In genomic region chr19:13162749-13163608, GRCh38 we compare ENCODE assay signal across 9 cellular contexts. TPM values are rescaled to one million over a fixed set of nuclear protein-coding genes. Genes with fewer than 3 reads are reported as not detected.
A peak's percentile ranks its signal among the peaks of the same experiment; 100 is the strongest.
DNase-seq lines count a peak whose midpoint lies in the region; ATAC-seq, FAIRE-seq and TF ChIP-seq lines count a peak whose summit lies in the region.
"Had no signal": no experiment of that assay in that cellular context is flagged by ENCODE, and none has a peak within 500 bp of the region (broad histone marks: within the 10 kb centered on the region; RNA-seq: fewer than 3 reads in every experiment).

No MANE protein-coding gene starts in this region.

- H3K9me3 Mint-ChIP-seq in CD8-positive, alpha-beta memory T cell, result no peaks in the 10 kb centered on the region
- H3K9me3 Mint-ChIP-seq in GM23338, result peaks cover 3% of the 10 kb centered on the region; the same call in 1 of the 3 replicates

- no peak overlapping the region for H2AFZ ChIP-seq in GM23338

- peak overlapping the region; percentile 94 to 99 (median 97) for H3K27ac Mint-ChIP-seq in CD8-positive, alpha-beta memory T cell
- H3K27ac Mint-ChIP-seq in GM23338, result peak overlapping the region; percentile 99
- peak overlapping the region; percentile 97 for H3K27ac Mint-ChIP-seq in T-helper 17 cell

- intact Hi-C loops in psoas muscle (cut with DNase I), result loop anchor here in 1 of 2 donors (5.0 kb wide), 1 partner anchor 99 kb away; no protein-coding TSS in a partner anchor

- no peaks in the 10 kb centered on the region for H3K36me3 ChIP-seq in CD8-positive, alpha-beta memory T cell (ENCODE audit: insufficient read depth, low read length)
- H3K36me3 ChIP-seq in GM23338 (ENCODE audit: insufficient read depth), result no peaks in the 10 kb centered on the region
- H3K36me3 ChIP-seq in right atrium auricular region, result no peaks in the 10 kb centered on the region
- no peaks in the 10 kb centered on the region for H3K36me3 ChIP-seq in psoas muscle (ENCODE audit: insufficient read depth in 1 of 2, low read depth in 1 of 2)

- H3K9me2 ChIP-seq in GM23338 (ENCODE audit: insufficient read depth), result no peaks in the 10 kb centered on the region

- H3K79me2 ChIP-seq in GM23338 (replicated peaks; ENCODE audit: insufficient read depth), result peaks cover 14% of the 10 kb centered on the region

- H3K27me3 Mint-ChIP-seq in CD8-positive, alpha-beta memory T cell, result peaks cover 0 to 6% of the 10 kb centered on the region in 2 donors
- peaks cover 18% of the 10 kb centered on the region for H3K27me3 Mint-ChIP-seq in GM23338 (ENCODE audit: insufficient read depth, low read depth, poor library complexity)
- H3K27me3 Mint-ChIP-seq in T-helper 17 cell, result no peaks in the 10 kb centered on the region

- ATAC-seq in GM23338 (peak; percentile 48), T-helper 17 cell (peak; percentile 65), psoas muscle (peak; percentile 93 to 94 (median 94))

- 3 to 4% (median 3%) methylated on average over 51 to 57 of the region's 57 CpGs for WGBS in psoas muscle, 3 donors

- CTCF ChIA-PET in CD8-positive, alpha-beta memory T cell (lab: Charles Lee), result interaction anchor here (1.1 to 8.4 kb wide), 7 partner anchors 7 to 32 kb away, joined by 3 to 73 read pairs (median 11); partner anchors contain the start of genes IER2 and STX10

- no peak for TF ChIP-seq CTCF in GM23338 (conservative IDR thresholded peaks at IDR 0.05; ENCODE audit: low read depth in 2 of 2)
- no peak for TF ChIP-seq CTCF in right atrium auricular region (IDR thresholded peaks at IDR 0.05)
- TF ChIP-seq CTCF in psoas muscle (IDR thresholded peaks at IDR 0.05), result no peak

- POLR2A ChIA-PET in CD8-positive, alpha-beta memory T cell (lab: Charles Lee), result interaction anchor here (0.5 to 9.0 kb wide), 10 partner anchors 7 to 481 kb away, joined by 3 to 129 read pairs (median 4); partner anchors contain the start of gene NACC1

- no peaks in the 10 kb centered on the region for H3K9me3 ChIP-seq in CD8-positive, alpha-beta memory T cell (ENCODE audit: low read length)
- H3K9me3 ChIP-seq in T-helper 17 cell (ENCODE audit: control insufficient read depth, low read length, poor library complexity, severe bottlenecking), result no peaks in the 10 kb centered on the region
- H3K9me3 ChIP-seq in right atrium auricular region, result no peaks in the 10 kb centered on the region
- H3K9me3 ChIP-seq in psoas muscle, result no peaks in the 10 kb centered on the region

- H3K4me2 ChIP-seq in GM23338, result peak overlapping the region; percentile 85

- H3K27me3 ChIP-seq in CD8-positive, alpha-beta memory T cell (ENCODE audit: insufficient read depth, low read length, poor library complexity, severe bottlenecking), result no peaks in the 10 kb centered on the region
- no peaks in the 10 kb centered on the region for H3K27me3 ChIP-seq in GM23338 (ENCODE audit: insufficient read depth)
- no peaks in the 10 kb centered on the region for H3K27me3 ChIP-seq in right atrium auricular region
- no peaks in the 10 kb centered on the region for H3K27me3 ChIP-seq in psoas muscle (ENCODE audit: insufficient read depth in 3 of 3, low read length in 2 of 3)

- peak overlapping the region; percentile 92 for H3K27ac ChIP-seq in CD8-positive, alpha-beta memory T cell (ENCODE audit: low read depth, low read length)
- peak overlapping the region; percentile 100 for H3K27ac ChIP-seq in GM23338 (ENCODE audit: low read depth)
- peak overlapping the region; percentile 91 to 93 for H3K27ac ChIP-seq in right atrium auricular region
- H3K27ac ChIP-seq in psoas muscle, result peak overlapping the region; percentile 81

- H4K20me1 ChIP-seq in GM23338 (replicated peaks; ENCODE audit: insufficient read depth), result no peaks in the 10 kb centered on the region; the same call in 1 of the 2 replicates

- peaks cover 32% of the 10 kb centered on the region for H3F3A ChIP-seq in GM23338 (replicated peaks; ENCODE audit: low read depth)

- peaks cover 85% of the 10 kb centered on the region for H3K4me1 ChIP-seq in CD8-positive, alpha-beta memory T cell (ENCODE audit: insufficient read depth, low read length)
- H3K4me1 ChIP-seq in GM23338 (ENCODE audit: insufficient read depth) (peaks cover 57% of the 10 kb centered on the region), right atrium auricular region (peaks cover 0 to 53% of the 10 kb centered on the region in 2 donors), psoas muscle (peaks cover 23% of the 10 kb centered on the region)

- H3K4me3 Mint-ChIP-seq in CD8-positive, alpha-beta memory T cell, result peak overlapping the region; percentile 85 to 91 (median 89)
- peak overlapping the region; percentile 75 for H3K4me3 Mint-ChIP-seq in GM23338
- H3K4me3 Mint-ChIP-seq in T-helper 17 cell, result peak overlapping the region; percentile 86

- peak overlapping the region; percentile 82 for H3K4me3 ChIP-seq in CD8-positive, alpha-beta memory T cell (ENCODE audit: low read length)
- H3K4me3 ChIP-seq in GM23338 (peak overlapping the region; percentile 61), right atrium auricular region (peak overlapping the region; percentile 38 to 47), psoas muscle (peak overlapping the region; percentile 61)

- DNase-seq in CD8-positive, alpha-beta memory T cell, result peak; percentile 74 to 87 (median 79)
- DNase-seq in GM23338 (ENCODE audit: low spot score), result peak; percentile 98
- peak; percentile 98 for DNase-seq in NCI-H146 (lab: John Stamatoyannopoulos, UW)
- peak; percentile 52 to 83 (median 79) for DNase-seq in T-helper 17 cell
- peak in 55 of 56 donors; percentile 41 to 97 (median 84) for DNase-seq in amygdala (lab: John Stamatoyannopoulos, UW)
- DNase-seq in right atrium auricular region (ENCODE audit: low spot score), result peak; percentile 99
- peak; percentile 97 to 98 for DNase-seq in psoas muscle
- DNase-seq in urothelium cell line (ENCODE audit: low spot score), result peak; percentile 80

- peaks cover 0 to 2% (median 2%) of the 10 kb centered on the region in 3 donors for H3K36me3 Mint-ChIP-seq in CD8-positive, alpha-beta memory T cell
- H3K36me3 Mint-ChIP-seq in GM23338 (ENCODE audit: low read depth) (peaks cover 3% of the 10 kb centered on the region; the same call in 1 of the 3 replicates), T-helper 17 cell (ENCODE audit: low read depth) (no peaks in the 10 kb centered on the region)

- peaks cover 55 to 87% (median 83%) of the 10 kb centered on the region in 3 donors for H3K4me1 Mint-ChIP-seq in CD8-positive, alpha-beta memory T cell
- H3K4me1 Mint-ChIP-seq in GM23338, result peaks cover 40% of the 10 kb centered on the region
- H3K4me1 Mint-ChIP-seq in T-helper 17 cell, result peaks cover 36% of the 10 kb centered on the region

- FAIRE-seq in urothelium cell line (lab: Jason Lieb, UNC), result no peak
- FAIRE-seq: endometrium had no signal

TF ChIP-seq in GM23338, 12 proteins besides CTCF, POLR2A, EP300 and RAD21 (continues in another document):
- TF ChIP-seq EZH2phosphoT487 (IDR thresholded peaks at IDR 0.05; ENCODE audit: unreplicated experiment) (no peak), JUNB (IDR thresholded peaks at IDR 0.05; ENCODE audit: unreplicated experiment) (no peak), EZH2 (IDR thresholded peaks at IDR 0.05; ENCODE audit: low read depth, unreplicated experiment) (no peak), NANOG (IDR thresholded peaks at IDR 0.05; ENCODE audit: borderline replicate concordance) (no peak), CREB1 (CRISPR knock-in tag; IDR thresholded peaks at IDR 0.05; ENCODE audit: low read depth) (peak; percentile 57)

RNA-seq across cellular contexts. Expression of gene IER2, which starts 12.8 kb away (rescaled TPM):
- total RNA-seq in CD8-positive, alpha-beta memory T cell, result 100 to 1,000 TPM; 102 to 111 TPM
- 277 TPM for polyA plus RNA-seq in CD8-positive, alpha-beta memory T cell
- 99.1 and 124 TPM in 2 replicates for total RNA-seq in GM23338 (2014; rRNA removed; shearing (Covaris generic))
- polyA plus RNA-seq in GM23338 (2016; fragmentation: Nextera tagmentation; extraction: Ambion mirVana), result 191 and 200 TPM in 2 replicates
- 100 to 1,000 TPM; 376 to 523 TPM for total RNA-seq in T-helper 17 cell
- 100 to 1,000 TPM in 1 of 2 donors, 10 to 100 TPM in 1; 35.4 to 139 TPM for total RNA-seq in right atrium auricular region
- 10 to 100 TPM; 16.8 to 31.2 (median 29.9) TPM for total RNA-seq in psoas muscle
- polyA plus RNA-seq in psoas muscle, result 10 to 100 TPM; 12.9 to 62.7 (median 18.2) TPM

RNA-seq across cellular contexts. Expression of gene STX10, which starts 12.8 kb away (rescaled TPM):
- total RNA-seq in CD8-positive, alpha-beta memory T cell, result 10 to 100 TPM; 60.9 to 63.7 TPM
- polyA plus RNA-seq in CD8-positive, alpha-beta memory T cell, result 58.7 TPM
- 55.9 and 58.3 TPM in 2 replicates for total RNA-seq in GM23338 (2014; rRNA removed; shearing (Covaris generic))
- polyA plus RNA-seq in GM23338 (2016; fragmentation: Nextera tagmentation; extraction: Ambion mirVana) (42.8 and 44.0 TPM in 2 replicates), psoas muscle (10 to 100 TPM; 34.5 to 63.3 (median 43.6) TPM)
- total RNA-seq in T-helper 17 cell (10 to 100 TPM; 33.5 TPM), right atrium auricular region (10 to 100 TPM; 33.1 to 39.2 TPM), psoas muscle (10 to 100 TPM; 18.5 to 20.4 (median 19.3) TPM)

RNA-seq across cellular contexts. Expression of gene NACC1, which starts 44.9 kb away (rescaled TPM):
- total RNA-seq in CD8-positive, alpha-beta memory T cell, result 100 to 1,000 TPM in 1 of 2 experiments, 10 to 100 TPM in 1; 89.9 to 111 TPM
- 3.9 TPM for polyA plus RNA-seq in CD8-positive, alpha-beta memory T cell
- total RNA-seq in GM23338 (2014; rRNA removed; shearing (Covaris generic)), result 203 and 260 TPM in 2 replicates
- 12.4 and 16.1 TPM in 2 replicates for polyA plus RNA-seq in GM23338 (2016; fragmentation: Nextera tagmentation; extraction: Ambion mirVana)
- total RNA-seq in T-helper 17 cell, result 10 to 100 TPM; 23.1 to 26.4 TPM
- 10 to 100 TPM; 25.4 to 27.3 TPM for total RNA-seq in right atrium auricular region
- total RNA-seq in psoas muscle, result 10 to 100 TPM; 32.1 to 48.9 (median 37.9) TPM
- 10 to 100 TPM; 11.9 to 63.4 (median 45.8) TPM for polyA plus RNA-seq in psoas muscle

RNA-seq across cellular contexts. Expression of gene TRMT1, which starts 46.4 kb away (rescaled TPM):
- total RNA-seq in CD8-positive, alpha-beta memory T cell, result 100 to 1,000 TPM; 138 TPM
- 18.2 TPM for polyA plus RNA-seq in CD8-positive, alpha-beta memory T cell
- 76.4 and 88.6 TPM in 2 replicates for total RNA-seq in GM23338 (2014; rRNA removed; shearing (Covaris generic))
- polyA plus RNA-seq in GM23338 (2016; fragmentation: Nextera tagmentation; extraction: Ambion mirVana) (90.1 and 92.6 TPM in 2 replicates), psoas muscle (10 to 100 TPM; 42.3 to 87.1 (median 45.4) TPM)
- total RNA-seq in T-helper 17 cell (10 to 100 TPM; 60.3 to 72.3 TPM), right atrium auricular region (10 to 100 TPM; 13.6 to 15.0 TPM), psoas muscle (10 to 100 TPM; 31.6 to 45.3 (median 35.1) TPM)

Comparison
In these comparisons a context has a peak if more than half of its experiments do, and no peak if none do; other contexts are left out.
1. Peak in every context shown above with its lines: DNase-seq, ATAC-seq, H3K4me3 ChIP-seq and H3K27ac ChIP-seq.